In genomic region chr3:64048631-64049061, GRCh38 we compare ENCODE assay signal across 13 cellular contexts. TPM values are rescaled to one million over a fixed set of nuclear protein-coding genes. Genes with fewer than 3 reads are reported as not detected.
DNase-seq lines count a peak whose midpoint lies in the region; FAIRE-seq and TF ChIP-seq lines count a peak whose summit lies in the region.
"Had no signal": no experiment of that assay in that cellular context is flagged by ENCODE, and none has a peak within 500 bp of the region (broad histone marks: within the 10 kb centered on the region; RNA-seq: fewer than 3 reads in every experiment).

No MANE protein-coding gene starts in this region.

- H3K36me3 ChIP-seq in HUES48 (ENCODE audit: control insufficient read depth, insufficient read depth, low read length) (no peaks in the 10 kb centered on the region), bronchial epithelial cell (ENCODE audit: control insufficient read depth, insufficient read depth, low read length) (no peaks in the 10 kb centered on the region)
- H3K36me3 ChIP-seq: tibial artery had no signal

- no peak overlapping the region for H3K9ac ChIP-seq in HUES48 (ENCODE audit: low read depth, low read length)

- peak overlapping the region; percentile 82 for H3K27ac ChIP-seq in HUES48 (ENCODE audit: low read depth, low read length)
- H3K27ac ChIP-seq: tibial artery had no signal

- DNase-seq in EH (ENCODE audit: low read depth) (peak; percentile 46), bronchial epithelial cell (ENCODE audit: low read depth) (peak; percentile 35), neural crest cell (ENCODE audit: low read depth, low spot score) (no peak), superior temporal gyrus (ENCODE audit: extremely low spot score) (no peak)
- no peak for DNase-seq in stimulated activated naive CD4-positive, alpha-beta T cell treated with Interleukin-2 at 50 U/mL for 16 hours (lab: John Stamatoyannopoulos, UW)
- DNase-seq in NK-92 treated with Interleukin-12 subunit alpha and Interleukin-12 subunit beta, amount 100 ng/mL, for 24 hours (lab: John Stamatoyannopoulos, UW): no peak
- DNase-seq in activated effector memory CD4-positive, alpha-beta T cell treated with anti-CD3 and anti-CD28 coated beads, Interleukin-2, amount 50 U/mL, for 16 hours: no peak
- DNase-seq: kidney, NCI-H1092 treated with DMSO at 0.1 percent for 48 hours, tibial artery had no signal

- no peaks in the 10 kb centered on the region for H3K27me3 Mint-ChIP-seq in neural crest cell (ENCODE audit: low read depth)

- H3K4me1 ChIP-seq in HUES48 (ENCODE audit: control insufficient read depth, insufficient read depth, low read length): peaks cover 36% of the 10 kb centered on the region
- H3K4me1 ChIP-seq: tibial artery had no signal

- no peak for FAIRE-seq in bronchial epithelial cell (lab: Jason Lieb, UNC)
- FAIRE-seq: HTR-8/SVneo, kidney, TTC549 had no signal

- H3K9me3 Mint-ChIP-seq in neural crest cell: peaks cover 7% of the 10 kb centered on the region

- peak overlapping the region; percentile 7 for H3K4me3 Mint-ChIP-seq in neural crest cell

- no peaks in the 10 kb centered on the region for H3K27me3 ChIP-seq in HUES48 (ENCODE audit: control insufficient read depth, insufficient read depth, low read length)
- H3K27me3 ChIP-seq in bronchial epithelial cell (ENCODE audit: control insufficient read depth, insufficient read depth, low read length): no peaks in the 10 kb centered on the region

- no peaks in the 10 kb centered on the region for H3K9me3 ChIP-seq in HUES48 (ENCODE audit: control insufficient read depth, insufficient read depth, low read length)
- H3K9me3 ChIP-seq: tibial artery had no signal

- TF ChIP-seq CTCF in bronchial epithelial cell (IDR thresholded peaks at IDR 0.05; ENCODE audit: insufficient read depth, low read length, severe bottlenecking) (no peak), neural crest cell (conservative IDR thresholded peaks at IDR 0.05) (no peak)

- peaks cover 50% of the 10 kb centered on the region for H3K4me1 Mint-ChIP-seq in neural crest cell

- peak overlapping the region; percentile 1 for H3K27ac Mint-ChIP-seq in neural crest cell (ENCODE audit: unreplicated experiment)

- H3K4me3 ChIP-seq in HUES48 (ENCODE audit: low read depth, low read length) (no peak overlapping the region), bronchial epithelial cell (ENCODE audit: low read depth, low read length) (no peak overlapping the region)
- H3K4me3 ChIP-seq: tibial artery had no signal

- H3K36me3 Mint-ChIP-seq in neural crest cell (ENCODE audit: low read depth): no peaks in the 10 kb centered on the region

RNA-seq across cellular contexts. Expression of gene PSMD6, which starts 25.4 kb away (rescaled TPM):
- total RNA-seq in bronchial epithelial cell (52.9 and 82.2 TPM in 2 replicates), neural crest cell (103 and 104 TPM in 2 replicates)

Comparison
In these comparisons a context has a peak if more than half of its experiments do, and no peak if none do; other contexts are left out.
1. DNase-seq: peak in EH (single experiment) and bronchial epithelial cell (single experiment); none in neural crest cell (single experiment), superior temporal gyrus (single experiment), stimulated activated naive CD4-positive, alpha-beta T cell treated with Interleukin-2 at 50 U/mL for 16 hours (single experiment), NK-92 treated with Interleukin-12 subunit alpha and Interleukin-12 subunit beta, amount 100 ng/mL, for 24 hours (single experiment) and activated effector memory CD4-positive, alpha-beta T cell treated with anti-CD3 and anti-CD28 coated beads, Interleukin-2, amount 50 U/mL, for 16 hours (single experiment).